ENCODE assay signal across 1 cellular context in the genomic region with DNA sequence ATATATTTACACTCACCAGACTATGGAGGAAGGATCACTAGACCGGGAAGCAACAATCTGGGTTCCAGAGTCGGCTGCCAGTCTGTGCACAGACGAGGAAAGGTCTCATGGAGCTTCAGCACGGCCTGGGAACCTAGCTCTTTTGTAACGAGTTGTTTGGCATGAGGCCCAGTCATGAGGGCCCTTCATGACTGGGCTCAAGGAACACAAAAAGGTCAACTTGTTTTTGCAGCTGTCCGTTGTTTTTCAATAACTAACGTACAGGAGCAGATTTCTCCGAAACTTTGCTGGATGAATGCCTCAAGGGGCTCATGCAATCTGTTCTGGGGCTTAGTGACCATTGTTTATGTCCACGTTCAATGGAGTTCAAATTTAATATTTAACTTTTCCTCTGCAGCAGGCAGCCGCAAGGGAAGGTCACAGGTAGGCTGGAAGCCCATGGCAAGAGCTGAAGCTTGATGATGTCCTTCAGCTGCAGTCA.
TF ChIP-seq lines count a peak whose summit lies in the region.

No MANE protein-coding gene starts in this region.

TF ChIP-seq in HepG2, 621 proteins besides CTCF, POLR2A, EP300 and RAD21 (continued from another document and continues in another):
- TF ChIP-seq AHDC1 (CRISPR knock-in tag; IDR thresholded peaks at IDR 0.05; ENCODE audit: borderline replicate concordance) (peak; percentile 62; the same call in 1 of the 2 replicates), MTA3 (CRISPR knock-in tag; IDR thresholded peaks at IDR 0.05) (no peak), EHMT2 (IDR thresholded peaks at IDR 0.05; ENCODE audit: borderline replicate concordance, low read depth, low read length) (no peak), HNRNPK (IDR thresholded peaks at IDR 0.05; ENCODE audit: low read depth, low read length, poor library complexity, severe bottlenecking) (no peak), ZNF343 (CRISPR knock-in tag; IDR thresholded peaks at IDR 0.05) (no peak), RFXANK (CRISPR knock-in tag; IDR thresholded peaks at IDR 0.05) (no peak), ZNF451 (CRISPR knock-in tag; IDR thresholded peaks at IDR 0.05) (no peak), ZBTB42 (CRISPR knock-in tag; IDR thresholded peaks at IDR 0.05) (no peak), SMARCC2 (IDR thresholded peaks at IDR 0.05) (no peak), ZNF235 (CRISPR knock-in tag; IDR thresholded peaks at IDR 0.05; ENCODE audit: borderline replicate concordance) (no peak), ZNF503 (CRISPR knock-in tag; IDR thresholded peaks at IDR 0.05) (no peak), THAP9 (CRISPR knock-in tag; IDR thresholded peaks at IDR 0.05; ENCODE audit: borderline replicate concordance) (no peak), ZNF331 (CRISPR knock-in tag; IDR thresholded peaks at IDR 0.05) (peak; percentile 74), ZNF577 (CRISPR knock-in tag; IDR thresholded peaks at IDR 0.05; ENCODE audit: borderline replicate concordance, low read depth) (no peak), ZFP41 (CRISPR knock-in tag; IDR thresholded peaks at IDR 0.05; ENCODE audit: borderline replicate concordance) (no peak), ZNF770 (CRISPR knock-in tag; IDR thresholded peaks at IDR 0.05) (no peak), CHCHD3 (CRISPR knock-in tag; IDR thresholded peaks at IDR 0.05) (no peak), RFX3 (CRISPR knock-in tag; IDR thresholded peaks at IDR 0.05) (no peak), ESRRA (CRISPR knock-in tag; IDR thresholded peaks at IDR 0.05; ENCODE audit: low read depth) (no peak), HMG20B (CRISPR knock-in tag; conservative IDR thresholded peaks at IDR 0.05) (no peak), FLYWCH1 (CRISPR knock-in tag; IDR thresholded peaks at IDR 0.05) (no peak), JUND (CRISPR knock-in tag; IDR thresholded peaks at IDR 0.05) (peak; percentile 20; the same call in 1 of the 2 replicates), ZNF775 (CRISPR knock-in tag; IDR thresholded peaks at IDR 0.05; ENCODE audit: borderline replicate concordance) (no peak), ZSCAN9 (CRISPR knock-in tag; IDR thresholded peaks at IDR 0.05; ENCODE audit: borderline replicate concordance) (no peak), ZNF670 (CRISPR knock-in tag; IDR thresholded peaks at IDR 0.05; ENCODE audit: borderline replicate concordance) (no peak; the same call in 1 of the 2 replicates), U2AF2 (IDR thresholded peaks at IDR 0.05; ENCODE audit: low read depth, low read length) (no peak), MEIS2 (CRISPR knock-in tag; IDR thresholded peaks at IDR 0.05) (no peak), TSC22D2 (CRISPR knock-in tag; IDR thresholded peaks at IDR 0.05; ENCODE audit: borderline replicate concordance) (no peak), ARID2 (CRISPR knock-in tag; IDR thresholded peaks at IDR 0.05; ENCODE audit: borderline replicate concordance) (no peak), BHLHE40 (IDR thresholded peaks at IDR 0.05; ENCODE audit: low read length) (no peak), MAFG (CRISPR knock-in tag; IDR thresholded peaks at IDR 0.05) (no peak), MXD3 (CRISPR knock-in tag; IDR thresholded peaks at IDR 0.05) (no peak), SP4 (CRISPR knock-in tag; IDR thresholded peaks at IDR 0.05) (no peak), E2F1 (CRISPR knock-in tag; IDR thresholded peaks at IDR 0.05) (no peak), ZZZ3 (CRISPR knock-in tag; IDR thresholded peaks at IDR 0.05; ENCODE audit: borderline replicate concordance) (no peak), NFE2L1 (CRISPR knock-in tag; IDR thresholded peaks at IDR 0.05; ENCODE audit: borderline replicate concordance) (no peak), SKIL (CRISPR knock-in tag; IDR thresholded peaks at IDR 0.05; ENCODE audit: borderline replicate concordance) (no peak)
- TF ChIP-seq, protein P1, sequence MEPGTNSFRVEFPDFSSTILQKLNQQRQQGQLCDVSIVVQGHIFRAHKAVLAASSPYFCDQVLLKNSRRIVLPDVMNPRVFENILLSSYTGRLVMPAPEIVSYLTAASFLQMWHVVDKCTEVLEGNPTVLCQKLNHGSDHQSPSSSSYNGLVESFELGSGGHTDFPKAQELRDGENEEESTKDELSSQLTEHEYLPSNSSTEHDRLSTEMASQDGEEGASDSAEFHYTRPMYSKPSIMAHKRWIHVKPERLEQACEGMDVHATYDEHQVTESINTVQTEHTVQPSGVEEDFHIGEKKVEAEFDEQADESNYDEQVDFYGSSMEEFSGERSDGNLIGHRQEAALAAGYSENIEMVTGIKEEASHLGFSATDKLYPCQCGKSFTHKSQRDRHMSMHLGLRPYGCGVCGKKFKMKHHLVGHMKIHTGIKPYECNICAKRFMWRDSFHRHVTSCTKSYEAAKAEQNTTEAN (CRISPR knock-in tag; conservative IDR thresholded peaks at IDR 0.05), result no peak
- TF ChIP-seq, protein P2, sequence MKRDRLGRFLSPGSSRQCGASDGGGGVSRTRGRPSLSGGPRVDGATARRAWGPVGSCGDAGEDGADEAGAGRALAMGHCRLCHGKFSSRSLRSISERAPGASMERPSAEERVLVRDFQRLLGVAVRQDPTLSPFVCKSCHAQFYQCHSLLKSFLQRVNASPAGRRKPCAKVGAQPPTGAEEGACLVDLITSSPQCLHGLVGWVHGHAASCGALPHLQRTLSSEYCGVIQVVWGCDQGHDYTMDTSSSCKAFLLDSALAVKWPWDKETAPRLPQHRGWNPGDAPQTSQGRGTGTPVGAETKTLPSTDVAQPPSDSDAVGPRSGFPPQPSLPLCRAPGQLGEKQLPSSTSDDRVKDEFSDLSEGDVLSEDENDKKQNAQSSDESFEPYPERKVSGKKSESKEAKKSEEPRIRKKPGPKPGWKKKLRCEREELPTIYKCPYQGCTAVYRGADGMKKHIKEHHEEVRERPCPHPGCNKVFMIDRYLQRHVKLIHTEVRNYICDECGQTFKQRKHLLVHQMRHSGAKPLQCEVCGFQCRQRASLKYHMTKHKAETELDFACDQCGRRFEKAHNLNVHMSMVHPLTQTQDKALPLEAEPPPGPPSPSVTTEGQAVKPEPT (CRISPR knock-in tag; IDR thresholded peaks at IDR 0.05; ENCODE audit: low read depth), result no peak
